1 cellular context compared by ENCODE assay signal in genomic region chr19:44212250-44212864, GRCh38.
TF ChIP-seq lines count a peak whose summit lies in the region.

Gene ZNF227 (plus strand): TSS chr19:44212532. CDS start chr19:44217793, 5,261 bp downstream.

TF ChIP-seq in K562, 482 proteins besides CTCF, POLR2A, EP300 and RAD21 (continued from another document):
- no peak for TF ChIP-seq ATF1 (CRISPR knock-in tag; IDR thresholded peaks at IDR 0.05)
- peak; percentile 60; the same call in 1 of the 2 replicates for TF ChIP-seq ATF1 (tag; IDR thresholded peaks at IDR 0.05)
- 0 out of 2 replicates have a peak, but pooled peaks have one; percentile 13 for TF ChIP-seq RNF2 (IDR thresholded peaks at IDR 0.05)
- no peak for TF ChIP-seq POLR3A (IDR thresholded peaks at IDR 0.05; ENCODE audit: borderline replicate concordance, extremely low read depth, insufficient read depth, insufficient read length)
- no peak for TF ChIP-seq SAP30 (IDR thresholded peaks at IDR 0.05; ENCODE audit: borderline replicate concordance, insufficient read depth, low read depth, low read length, poor library complexity, severe bottlenecking)
- TF ChIP-seq PHF8 (IDR thresholded peaks at IDR 0.05; ENCODE audit: borderline replicate concordance, low read length), result peak; percentile 88; the same call in 1 of the 2 replicates
- TF ChIP-seq FOSL1 (tag; conservative IDR thresholded peaks at IDR 0.05), result peak; percentile 91
- TF ChIP-seq ZNF354B (CRISPR knock-in tag; IDR thresholded peaks at IDR 0.05), result no peak
- peak; percentile 63; the same call in 1 of the 2 replicates for TF ChIP-seq TAF7 (tag; IDR thresholded peaks at IDR 0.05)
- TF ChIP-seq CBX3 (IDR thresholded peaks at IDR 0.05; ENCODE audit: borderline replicate concordance in 1 of 2, low read length in 2 of 2), result 0 out of 3 replicates have a peak, but pooled peaks of 1 of the 2 experiments have one; percentile 7
- peak; percentile 40; the same call in 1 of the 2 replicates for TF ChIP-seq ZNF384 (IDR thresholded peaks at IDR 0.05; ENCODE audit: low read depth, low read length)
- TF ChIP-seq NCOA1 (IDR thresholded peaks at IDR 0.05; ENCODE audit: low read depth), result 0 out of 2 replicates have a peak, but pooled peaks have one; percentile 14
- TF ChIP-seq HCFC1 (IDR thresholded peaks at IDR 0.05; ENCODE audit: low read depth, low read length), result peak; percentile 95
- TF ChIP-seq MAFK (IDR thresholded peaks at IDR 0.05; ENCODE audit: low read length), result 0 out of 2 replicates have a peak, but pooled peaks have one; percentile 6
- TF ChIP-seq ZNF239 (CRISPR knock-in tag; IDR thresholded peaks at IDR 0.05), result no peak
- no peak for TF ChIP-seq MNT (conservative IDR thresholded peaks at IDR 0.05)
- TF ChIP-seq ZNF311 (CRISPR knock-in tag; IDR thresholded peaks at IDR 0.05), result no peak
- peak; percentile 59 for TF ChIP-seq TAF1 (IDR thresholded peaks at IDR 0.05; ENCODE audit: control insufficient read depth, extremely low read depth, insufficient read depth, low read length, severe bottlenecking)
- peak; percentile 31 to 95 (median 44); a peak in 4 of 6 replicates for TF ChIP-seq ZBTB11 (CRISPR knock-in tag; IDR thresholded peaks at IDR 0.05)
- TF ChIP-seq RFX1 (IDR thresholded peaks at IDR 0.05), result no peak
- TF ChIP-seq SMAD1 (IDR thresholded peaks at IDR 0.05; ENCODE audit: low read depth, low read length, partially characterized antibody), result no peak
- peak; percentile 73; the same call in 1 of the 2 replicates for TF ChIP-seq NR2C2 (CRISPR knock-in tag; IDR thresholded peaks at IDR 0.05)
- TF ChIP-seq NR2C2 (tag; IDR thresholded peaks at IDR 0.05), result peak; percentile 97
- TF ChIP-seq HNRNPUL1 (IDR thresholded peaks at IDR 0.05; ENCODE audit: low read length), result no peak
- peak; percentile 83 for TF ChIP-seq RB1 (IDR thresholded peaks at IDR 0.05; ENCODE audit: low read depth)
- TF ChIP-seq ATF7 (IDR thresholded peaks at IDR 0.05), result peak; percentile 35; the same call in 1 of the 2 replicates
TF ChIP-seq in K562: peak in this region for 74.
